In the genomic region with DNA sequence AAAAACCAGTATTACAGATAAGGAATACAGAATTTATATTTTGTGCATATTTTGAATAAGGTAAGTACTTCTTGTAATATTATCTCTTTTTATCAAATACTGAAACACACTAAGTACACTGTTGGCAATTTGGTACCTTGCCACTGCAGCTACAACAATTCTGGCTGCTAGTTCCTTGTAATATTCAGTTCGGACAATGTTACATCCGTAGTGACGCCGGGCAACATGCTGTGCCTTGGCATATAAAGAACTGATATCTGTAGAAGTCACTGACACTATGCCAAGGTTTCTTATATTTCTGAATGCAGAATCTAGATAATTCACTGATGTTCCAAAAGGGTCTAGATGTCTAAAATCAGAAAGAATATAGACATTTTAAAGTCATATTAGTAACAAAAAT, we compare ENCODE assay signal across 21 cellular contexts.
DNase-seq lines count a peak whose midpoint lies in the region; TF ChIP-seq lines count a peak whose summit lies in the region.
"Had no signal": no experiment of that assay in that cellular context is flagged by ENCODE, and none has a peak within 500 bp of the region (broad histone marks: within the 10 kb centered on the region; RNA-seq: fewer than 3 reads in every experiment).

No MANE protein-coding gene starts in this region.

- in situ Hi-C loops in astrocyte of the cerebellum (cut with HindIII; ENCODE audit: low sequenced_read_pairs) = no loop called here

- no peak for TF ChIP-seq CTCF in astrocyte of the cerebellum (IDR thresholded peaks at IDR 0.05; ENCODE audit: low read depth, low read length, missing control alignments)

- peak; percentile 0 for DNase-seq in NCI-H146 (lab: John Stamatoyannopoulos, UW)
- DNase-seq in NCI-H146 treated with DMSO at 0.1 percent for 48 hours (lab: John Stamatoyannopoulos, UW; ENCODE audit: unreplicated experiment) = no peak
- peak; percentile 70 for DNase-seq in NCI-H2196 (lab: John Stamatoyannopoulos, UW; ENCODE audit: unreplicated experiment)
- DNase-seq in astrocyte of the cerebellum (ENCODE audit: low read depth) = peak; percentile 28
- no peak for DNase-seq in stimulated activated naive CD4-positive, alpha-beta T cell (lab: John Stamatoyannopoulos, UW)
- DNase-seq in NOMO-1 treated with dmso at 0.1 percent for 144 hours (lab: John Stamatoyannopoulos, UW; ENCODE audit: unreplicated experiment) = no peak
- no peak for DNase-seq in NCI-H748 treated with DMSO at 0.1 percent for 48 hours (lab: John Stamatoyannopoulos, UW)
- DNase-seq: ACHN; BE2C; CD8-positive, alpha-beta memory T cell; DMS79 treated with DMSO at 0.1 percent for 48 hours; KBM-7; MM.1S; NCI-H1417 treated with DMSO at 0.1 percent for 48 hours; NCI-H2029; NCI-H345; NCI-H524; NCI-H774; Right ventricle myocardium superior; RPMI8226 had no signal

- no peak overlapping the region for H3K4me3 ChIP-seq in astrocyte of the cerebellum (ENCODE audit: low read depth, low read length)
- H3K4me3 ChIP-seq: SJSA1 had no signal

Comparison
In these comparisons a context has a peak if more than half of its experiments do, and no peak if none do; other contexts are left out.
1. DNase-seq: peak in NCI-H146 (single experiment), NCI-H2196 (single experiment) and astrocyte of the cerebellum (single experiment); none in NCI-H146 treated with DMSO at 0.1 percent for 48 hours (single experiment), stimulated activated naive CD4-positive, alpha-beta T cell (0 of 6), NOMO-1 treated with dmso at 0.1 percent for 144 hours (single experiment) and NCI-H748 treated with DMSO at 0.1 percent for 48 hours (single experiment).